Comparison of ENCODE assay signal across 23 cellular contexts in the genomic region with DNA sequence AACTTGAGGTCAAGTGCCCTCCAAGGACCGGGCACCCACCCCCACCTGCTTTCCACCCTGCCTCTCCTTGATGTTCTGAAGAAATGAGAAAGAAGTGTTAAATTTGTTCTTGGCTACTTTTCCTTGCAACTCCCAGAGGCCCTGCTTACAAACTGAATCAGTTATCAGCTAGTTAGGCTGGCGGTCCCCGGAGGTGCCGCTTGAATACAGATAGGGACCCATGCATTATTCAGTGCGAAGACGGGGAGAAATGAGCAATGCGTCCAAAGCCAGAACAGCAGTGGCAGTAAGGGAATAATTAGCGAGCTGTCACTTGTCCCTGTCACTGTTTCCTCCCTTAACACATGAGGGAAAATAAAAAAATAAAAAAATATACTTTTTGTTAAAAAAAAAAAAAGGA.
DNase-seq lines count a peak whose midpoint lies in the region; ATAC-seq and TF ChIP-seq lines count a peak whose summit lies in the region.
"Had no signal": no experiment of that assay in that cellular context is flagged by ENCODE, and none has a peak within 500 bp of the region (broad histone marks: within the 10 kb centered on the region; RNA-seq: fewer than 3 reads in every experiment).

No MANE protein-coding gene starts in this region.

- H3K4me3 Mint-ChIP-seq in nephron: no peak overlapping the region
- H3K4me3 Mint-ChIP-seq: B cell, CD14-positive monocyte had no signal

- no peaks in the 10 kb centered on the region for H3K27me3 ChIP-seq in A673 (replicated peaks; ENCODE audit: insufficient read depth, low read depth, low read length, poor library complexity)

- peaks cover 14% of the 10 kb centered on the region for H3K27me3 Mint-ChIP-seq in nephron (ENCODE audit: low read depth)

- no peaks in the 10 kb centered on the region for H3K9me3 ChIP-seq in A673 (ENCODE audit: low read depth, low read length, poor library complexity, severe bottlenecking)

- peak; percentile 54 for DNase-seq in A673 (ENCODE audit: low spot score)
- peak; percentile 2 for DNase-seq in cerebellum (ENCODE audit: low spot score)
- DNase-seq in occipital lobe (lab: John Stamatoyannopoulos, UW): peak; percentile 51
- DNase-seq in NCI-H2107 (lab: John Stamatoyannopoulos, UW): no peak
- no peak for DNase-seq in Right ventricle myocardium inferior (ENCODE audit: missing footprints)
- DNase-seq: 8988T, DMS79, GM23248, KG1, NCI-H1092, NCI-H1436, NCI-H187 treated with DMSO at 0.1 percent for 48 hours, NCI-H345, NCI-H526, OCI-M1 had no signal

- H3K9me3 Mint-ChIP-seq in nephron: peaks cover 12% of the 10 kb centered on the region

- H3K4me1 ChIP-seq in A673 (ENCODE audit: insufficient read depth, low read length, poor library complexity, severe bottlenecking): peaks cover 8% of the 10 kb centered on the region
- H3K4me1 ChIP-seq: HAP-1, SJSA1 had no signal

- no peak overlapping the region for H3K4me3 ChIP-seq in A673 (ENCODE audit: low read depth, low read length, poor library complexity, severe bottlenecking)
- H3K4me3 ChIP-seq: GM23248, HAP-1, SJSA1 had no signal

- intact Hi-C loops in A673 (cut with micrococcal nuclease; ENCODE audit: unreplicated experiment): no loop called here
- intact Hi-C loops in Right ventricle myocardium inferior (cut with DNase I): no loop called here

- H3K27ac ChIP-seq in A673 (ENCODE audit: low read depth, low read length, poor library complexity, severe bottlenecking): no peak overlapping the region
- H3K27ac ChIP-seq: GM23248, HL-60, SJSA1 had no signal

- POLR2A ChIA-PET in A673 (lab: Charles Lee; ENCODE audit: low non-redundant PET): interaction anchor here (0.7 kb wide), 1 partner anchor 478 kb away, joined by 3 read pairs; no protein-coding TSS in a partner anchor

- no peak for TF ChIP-seq CTCF in A673 (conservative IDR thresholded peaks at IDR 0.05; ENCODE audit: low read depth, low read length)
- TF ChIP-seq CTCF in nephron (IDR thresholded peaks at IDR 0.05; ENCODE audit: unreplicated experiment in 3 of 3): no peak

- no peaks in the 10 kb centered on the region for H3K36me3 ChIP-seq in A673 (ENCODE audit: insufficient read depth, low read length, poor library complexity, severe bottlenecking)
- H3K36me3 ChIP-seq: HAP-1, SJSA1 had no signal

- ATAC-seq in GM18520 (IDR thresholded peaks at IDR 0.05; ENCODE audit: unreplicated experiment) (no peak), GM18868 (IDR thresholded peaks at IDR 0.05; ENCODE audit: unreplicated experiment) (no peak), Right ventricle myocardium inferior (no peak)

- H3K27ac Mint-ChIP-seq in nephron: peak overlapping the region in 2 of 3 experiments; percentile 7 to 28
- H3K27ac Mint-ChIP-seq: B cell, CD14-positive monocyte had no signal

- CTCF ChIA-PET in A673 (lab: Charles Lee): no interaction called here

- no peaks in the 10 kb centered on the region for H3K36me3 Mint-ChIP-seq in nephron (ENCODE audit: low read depth)
- H3K36me3 Mint-ChIP-seq: CD14-positive monocyte had no signal

- peaks cover 48% of the 10 kb centered on the region for H3K4me1 Mint-ChIP-seq in nephron
- H3K4me1 Mint-ChIP-seq: B cell had no signal

- BruUV-seq in A673 (replicated peaks; lab: Mats Ljungman, UMichigan): no TSS peak

Comparison
In these comparisons a context has a peak if more than half of its experiments do, and no peak if none do; other contexts are left out.
1. DNase-seq: peak in A673 (single experiment), cerebellum (single experiment) and occipital lobe (single experiment); none in NCI-H2107 (single experiment) and Right ventricle myocardium inferior (single experiment).